36 cellular contexts compared by ENCODE assay signal in genomic region chr16:68019167-68019680, GRCh38. TPM values are rescaled to one million over a fixed set of nuclear protein-coding genes. Genes with fewer than 3 reads are reported as not detected.
"Had no signal": no experiment of that assay in that cellular context is flagged by ENCODE, and none has a peak within 500 bp of the region (broad histone marks: within the 10 kb centered on the region; RNA-seq: fewer than 3 reads in every experiment).

No MANE protein-coding gene starts in this region.

- H3K36me3 ChIP-seq: ascending aorta, cardiac muscle cell had no signal

- H3K9me3 ChIP-seq: ascending aorta had no signal

- H3K27me3 ChIP-seq: ascending aorta, cardiac muscle cell had no signal

- H3K4me3 ChIP-seq: ascending aorta, cardiac muscle cell had no signal

- ATAC-seq: activated CD4-positive, alpha-beta T cell treated with anti-CD3 and anti-CD28 coated beads for 36 hours; activated CD4-positive, CD25-positive, alpha-beta regulatory T cell treated with anti-CD3 and anti-CD28 coated beads, Interleukin-2, amount 50 U/mL, for 24 hours; activated CD8-positive, alpha-beta memory T cell treated with anti-CD3 and anti-CD28 coated beads, Interleukin-2, amount 10 ng/mL, durations not matched to agents 7 days and 5 days; activated CD8-positive, alpha-beta T cell treated with anti-CD3 and anti-CD28 coated beads, Interleukin-2, amount 10 ng/mL, durations not matched to agents 7 days and 5 days; activated naive CD8-positive, alpha-beta T cell treated with anti-CD3 and anti-CD28 coated beads, Interleukin-2, amount 50 U/mL, for 24 hours; WTC11 had no signal

- DNase-seq: activated CD4-positive, alpha-beta memory T cell treated with anti-CD3 and anti-CD28 coated beads, Interleukin-2, amount 10 ng/mL, durations not matched to agents 7 days and 5 days; activated CD4-positive, alpha-beta T cell treated with anti-CD3 and anti-CD28 coated beads for 1 hour; activated CD4-positive, alpha-beta T cell treated with anti-CD3 and anti-CD28 coated beads for 36 hours; activated CD4-positive, alpha-beta T cell treated with anti-CD3 and anti-CD28 coated beads for 48 hours; activated CD4-positive, alpha-beta T cell treated with anti-CD3 and anti-CD28 coated beads, Interleukin-2, amount 10 ng/mL, durations not matched to agents 7 days and 5 days; activated CD4-positive, alpha-beta T cell treated with anti-CD3 and anti-CD28 coated beads, Interleukin-2, amount 50 U/mL, for 48 hours; activated CD4-positive, CD25-positive, alpha-beta regulatory T cell; activated CD8-positive, alpha-beta memory T cell treated with anti-CD3 and anti-CD28 coated beads for 24 hours; activated CD8-positive, alpha-beta memory T cell treated with anti-CD3 and anti-CD28 coated beads, Interleukin-2, amount 10 ng/mL, durations not matched to agents 7 days and 5 days; activated CD8-positive, alpha-beta memory T cell treated with anti-CD3 and anti-CD28 coated beads, Interleukin-2, amount 50 U/mL, for 48 hours; activated CD8-positive, alpha-beta T cell treated with anti-CD3 and anti-CD28 coated beads, Interleukin-2, amount 10 ng/mL, durations not matched to agents 7 days and 5 days; activated effector memory CD4-positive, alpha-beta T cell treated with Interleukin-2 at 50 U/mL for 16 hours; activated gamma-delta T cell; activated naive CD4-positive, alpha-beta T cell treated with anti-CD3 and anti-CD28 coated beads, Interleukin-2, amount 10 ng/mL, durations not matched to agents 7 days and 5 days; activated naive CD4-positive, alpha-beta T cell treated with Interleukin-2 at 50 U/mL for 16 hours; activated naive CD8-positive, alpha-beta T cell treated with anti-CD3 and anti-CD28 coated beads, Interleukin-2, amount 10 ng/mL, durations not matched to agents 7 days and 5 days; activated naive CD8-positive, alpha-beta T cell treated with anti-CD3 and anti-CD28 coated beads, Interleukin-2, amount 50 U/mL, for 24 hours; activated T-cell treated with anti-CD3 and anti-CD28 coated beads, Interleukin-2, amount 50 U/mL, for 24 hours; activated T-cell treated with anti-CD3 and anti-CD28 coated beads, Interleukin-2, amount 50 U/mL, for 48 hours; amygdala; anterior cingulate cortex; caudate nucleus; cerebellar nuclear complex; T-helper 1 cell; T-helper 2 cell; T-helper 9 cell had no signal

- H3K27ac ChIP-seq: ascending aorta, cardiac muscle cell, VCaP had no signal

- FAIRE-seq: bronchial epithelial cell, TTC549 had no signal

RNA-seq across cellular contexts. Expression of gene DPEP2NB, which starts 3.5 kb away (rescaled TPM):
- total RNA-seq: activated CD4-positive, alpha-beta memory T cell treated with anti-CD3 and anti-CD28 coated beads, Interleukin-2, amount 10 ng/mL, durations not matched to agents 7 days and 5 days; activated CD4-positive, alpha-beta T cell treated with anti-CD3 and anti-CD28 coated beads for 36 hours; activated CD4-positive, alpha-beta T cell treated with anti-CD3 and anti-CD28 coated beads, Interleukin-2, amount 10 ng/mL, durations not matched to agents 7 days and 5 days; activated CD8-positive, alpha-beta memory T cell treated with anti-CD3 and anti-CD28 coated beads, Interleukin-2, amount 10 ng/mL, durations not matched to agents 7 days and 5 days; activated CD8-positive, alpha-beta T cell treated with anti-CD3 and anti-CD28 coated beads, Interleukin-2, amount 10 ng/mL, durations not matched to agents 7 days and 5 days; activated naive CD8-positive, alpha-beta T cell treated with anti-CD3 and anti-CD28 coated beads, Interleukin-2, amount 10 ng/mL, durations not matched to agents 7 days and 5 days; activated T-helper 2 cell treated with anti-CD3 and anti-CD28 coated beads, Interferon-gamma antibody, Interleukin-2, Interleukin-4, amounts not matched to agents 10 μg/mL and 5 μg/mL and 100 μg/mL, durations not matched to agents 14 hours and 24 hours and 36 hours; ascending aorta; bronchial epithelial cell; cardiac muscle cell; chondrocyte; WTC11 had no signal
- polyA plus RNA-seq: adipose tissue, cardiac muscle cell had no signal

RNA-seq across cellular contexts. Expression of gene DPEP2, which starts 19.9 kb away (rescaled TPM):
- total RNA-seq: bronchial epithelial cell, cardiac muscle cell, chondrocyte had no signal
- polyA plus RNA-seq: cardiac muscle cell had no signal

RNA-seq across cellular contexts. Expression of gene DPEP3, which starts 38.9 kb away (rescaled TPM):
- total RNA-seq: activated CD8-positive, alpha-beta T cell treated with anti-CD3 and anti-CD28 coated beads, Interleukin-2, amount 10 ng/mL, durations not matched to agents 7 days and 5 days; activated T-helper 2 cell treated with anti-CD3 and anti-CD28 coated beads, Interferon-gamma antibody, Interleukin-2, Interleukin-4, amounts not matched to agents 10 μg/mL and 5 μg/mL and 100 μg/mL, durations not matched to agents 14 hours and 24 hours and 36 hours; ascending aorta; bronchial epithelial cell; cardiac muscle cell; chondrocyte had no signal
